ENCODE assay signal across 28 cellular contexts in genomic region chr5:50580506-50580905, GRCh38.
A peak's percentile ranks its signal among the peaks of the same experiment; 100 is the strongest.
DNase-seq lines count a peak whose midpoint lies in the region; ATAC-seq, FAIRE-seq and TF ChIP-seq lines count a peak whose summit lies in the region.
"Had no signal": no experiment of that assay in that cellular context is flagged by ENCODE, and none has a peak within 500 bp of the region (broad histone marks: within the 10 kb centered on the region; RNA-seq: fewer than 3 reads in every experiment).

No MANE protein-coding gene starts in this region.

- peaks cover 0 to 2% (median 0%) of the 10 kb centered on the region in 6 donors for H3K9me3 Mint-ChIP-seq in immature natural killer cell

- no peak overlapping the region for H3K27ac ChIP-seq in upper lobe of left lung
- H3K27ac ChIP-seq: BLaER1, GM23248, PC-9 had no signal

- H3K36me3 Mint-ChIP-seq in immature natural killer cell, result peaks cover 0 to 2% (median 0%) of the 10 kb centered on the region in 3 donors
- H3K36me3 Mint-ChIP-seq: CD4-positive, CD25-positive, alpha-beta regulatory T cell had no signal

- no peak overlapping the region for H3K27ac Mint-ChIP-seq in immature natural killer cell
- H3K27ac Mint-ChIP-seq: CD4-positive, CD25-positive, alpha-beta regulatory T cell; H9 had no signal

- H3K36me3 ChIP-seq in bronchial epithelial cell (ENCODE audit: control insufficient read depth, insufficient read depth, low read length) (no peaks in the 10 kb centered on the region), upper lobe of left lung (no peaks in the 10 kb centered on the region)
- H3K36me3 ChIP-seq: BLaER1 had no signal

- no peaks in the 10 kb centered on the region for H3K27me3 ChIP-seq in bronchial epithelial cell (ENCODE audit: control insufficient read depth, insufficient read depth, low read length)
- no peaks in the 10 kb centered on the region for H3K27me3 ChIP-seq in upper lobe of left lung
- H3K27me3 ChIP-seq: BLaER1 had no signal

- TF ChIP-seq CTCF in bronchial epithelial cell (IDR thresholded peaks at IDR 0.05; ENCODE audit: insufficient read depth, low read length, severe bottlenecking), result no peak
- TF ChIP-seq CTCF in upper lobe of left lung (IDR thresholded peaks at IDR 0.05), result no peak
- TF ChIP-seq CTCF in GM10266 (IDR thresholded peaks at IDR 0.05; ENCODE audit: control insufficient read depth, insufficient read depth, low read depth, missing control alignments), result no peak

- DNase-seq in ELR (ENCODE audit: low read depth), result peak; percentile 16
- DNase-seq in NCI-H226, result peak; percentile 11
- peak; percentile 84 for DNase-seq in bronchial epithelial cell (ENCODE audit: low read depth)
- DNase-seq in foreskin melanocyte, result peak; percentile 11
- no peak for DNase-seq in immature natural killer cell
- DNase-seq in upper lobe of left lung, result no peak
- DNase-seq in GM10266 (ENCODE audit: extremely low spot score), result no peak
- DNase-seq: CD4-positive, CD25-positive, alpha-beta regulatory T cell; DMS153; GM23248; H9; IMR-90; KG1; NCI-H1048; NCI-H1436; NCI-H187; NCI-H2081 treated with DMSO at 0.1 percent for 48 hours; NCI-H2171 treated with DMSO at 0.1 percent for 48 hours; NCI-H524; NCI-H748 treated with DMSO at 0.1 percent for 48 hours; PC-9; RPMI8226; SHP77 treated with DMSO at 0.1 percent for 48 hours had no signal

- no peak overlapping the region for H3K4me3 ChIP-seq in bronchial epithelial cell (ENCODE audit: low read depth, low read length)
- H3K4me3 ChIP-seq in upper lobe of left lung, result no peak overlapping the region
- H3K4me3 ChIP-seq: BLaER1, GM12878, GM23248, PC-9 had no signal

- ATAC-seq in HG03196 (IDR thresholded peaks at IDR 0.05; ENCODE audit: unreplicated experiment) (no peak), upper lobe of left lung (ENCODE audit: low FRiP score in 2 of 2) (no peak)
- ATAC-seq: GM12878 had no signal

- TF ChIP-seq POLR2A in upper lobe of left lung (IDR thresholded peaks at IDR 0.05), result no peak

- H3K27me3 Mint-ChIP-seq in immature natural killer cell (ENCODE audit: low read depth in 3 of 3), result peaks cover 0 to 4% (median 2%) of the 10 kb centered on the region in 3 donors

- no peaks in the 10 kb centered on the region for H3K9me3 ChIP-seq in upper lobe of left lung
- H3K9me3 ChIP-seq: BLaER1 had no signal

- peaks cover 17 to 18% of the 10 kb centered on the region in 2 donors for H3K4me1 Mint-ChIP-seq in immature natural killer cell

- H3K4me1 ChIP-seq in upper lobe of left lung, result no peaks in the 10 kb centered on the region

- 85 to 88% methylated on average over 6 of the region's 6 CpGs for WGBS in upper lobe of left lung, 2 donors

- no peak for FAIRE-seq in bronchial epithelial cell (lab: Jason Lieb, UNC)
- FAIRE-seq: A204.1, G401.6, GM12878 had no signal

- no peak for TF ChIP-seq EP300 in upper lobe of left lung (IDR thresholded peaks at IDR 0.05)

- H3K4me3 Mint-ChIP-seq in immature natural killer cell, result no peak overlapping the region
- H3K4me3 Mint-ChIP-seq: CD4-positive, CD25-positive, alpha-beta regulatory T cell; H9 had no signal

Comparison
In these comparisons a context has a peak if more than half of its experiments do, and no peak if none do; other contexts are left out.
1. DNase-seq: peak in ELR (single experiment), NCI-H226 (single experiment), bronchial epithelial cell (single experiment) and foreskin melanocyte (single experiment); none in immature natural killer cell (0 of 3), upper lobe of left lung (0 of 2) and GM10266 (single experiment).